8 cellular contexts compared by ENCODE assay signal in the genomic region with DNA sequence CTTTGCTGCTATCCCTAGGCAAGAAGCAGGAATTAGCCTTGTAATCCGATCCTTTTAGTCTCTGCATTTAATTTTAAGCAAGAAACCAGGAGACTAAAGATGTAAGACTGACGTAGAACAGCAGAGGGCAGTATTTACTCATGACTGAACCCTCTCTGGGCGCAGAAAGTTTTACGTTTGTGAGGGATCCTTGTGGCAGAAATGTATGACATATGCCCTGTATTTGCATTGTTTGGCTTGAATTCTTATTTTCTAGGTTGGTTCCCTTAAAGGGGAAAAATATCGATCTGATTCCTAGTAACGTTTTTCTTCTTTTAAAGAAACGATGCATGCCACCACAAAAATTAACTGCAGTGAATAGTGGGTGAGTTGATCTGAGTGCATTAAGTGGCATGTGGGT. TPM values are rescaled to one million over a fixed set of nuclear protein-coding genes. Genes with fewer than 3 reads are reported as not detected.
DNase-seq lines count a peak whose midpoint lies in the region; ATAC-seq lines count a peak whose summit lies in the region.

No MANE protein-coding gene starts in this region.

- no peak overlapping the region for H3K27ac Mint-ChIP-seq in activated CD4-positive, alpha-beta memory T cell treated with anti-CD3 and anti-CD28 coated beads, Interleukin-2, amount 10 ng/mL, durations not matched to agents 7 days and 5 days

- POLR2A ChIA-PET in activated CD4-positive, alpha-beta memory T cell treated with anti-CD3 and anti-CD28 coated beads, Interleukin-2, amount 10 ng/mL, durations not matched to agents 7 days and 5 days (lab: Charles Lee) = no interaction called here

- H3K4me3 Mint-ChIP-seq in activated CD4-positive, alpha-beta memory T cell treated with anti-CD3 and anti-CD28 coated beads, Interleukin-2, amount 10 ng/mL, durations not matched to agents 7 days and 5 days = no peak overlapping the region

- CTCF ChIA-PET in activated CD4-positive, alpha-beta memory T cell treated with anti-CD3 and anti-CD28 coated beads, Interleukin-2, amount 10 ng/mL, durations not matched to agents 7 days and 5 days (lab: Charles Lee) = interaction anchor here (0.7 to 1.9 kb wide), 2 partner anchors 8 to 350 kb away, joined by 3 to 8 read pairs; no protein-coding TSS in a partner anchor

- DNase-seq in DMS53 treated with DMSO at 0.1 percent for 48 hours (lab: John Stamatoyannopoulos, UW; ENCODE audit: unreplicated experiment) = peak; percentile 74
- peak; percentile 77 for DNase-seq in NCI-H460 (ENCODE audit: extremely low read depth, low read depth)
- DNase-seq in activated CD4-positive, alpha-beta memory T cell treated with anti-CD3 and anti-CD28 coated beads, Interleukin-2, amount 10 ng/mL, durations not matched to agents 7 days and 5 days = peak; percentile 23
- peak; percentile 85 for DNase-seq in glomerular visceral epithelial cell (ENCODE audit: extremely low spot score)
- peak; percentile 83 for DNase-seq in putamen (ENCODE audit: low spot score)
- DNase-seq in activated CD8-positive, alpha-beta memory T cell treated with anti-CD3 and anti-CD28 coated beads, Interleukin-2, amount 50 U/mL, for 4 hours = no peak

- peaks cover 48% of the 10 kb centered on the region for H3K27me3 Mint-ChIP-seq in activated CD4-positive, alpha-beta memory T cell treated with anti-CD3 and anti-CD28 coated beads, Interleukin-2, amount 10 ng/mL, durations not matched to agents 7 days and 5 days

- no peaks in the 10 kb centered on the region for H3K9me3 Mint-ChIP-seq in activated CD4-positive, alpha-beta memory T cell treated with anti-CD3 and anti-CD28 coated beads, Interleukin-2, amount 10 ng/mL, durations not matched to agents 7 days and 5 days

- ATAC-seq in GM19395 (IDR thresholded peaks at IDR 0.05; ENCODE audit: unreplicated experiment) (peak; percentile 58), HG03469 (IDR thresholded peaks at IDR 0.05; ENCODE audit: unreplicated experiment) (peak; percentile 75)

- H3K4me1 Mint-ChIP-seq in activated CD4-positive, alpha-beta memory T cell treated with anti-CD3 and anti-CD28 coated beads, Interleukin-2, amount 10 ng/mL, durations not matched to agents 7 days and 5 days = peaks cover 35% of the 10 kb centered on the region

- H3K36me3 Mint-ChIP-seq in activated CD4-positive, alpha-beta memory T cell treated with anti-CD3 and anti-CD28 coated beads, Interleukin-2, amount 10 ng/mL, durations not matched to agents 7 days and 5 days (ENCODE audit: low read depth) = no peaks in the 10 kb centered on the region

RNA-seq across cellular contexts. Expression of a gene that starts 1.3 kb away (rescaled TPM):
- total RNA-seq in NCI-H460 (2014; rRNA removed; shearing (Covaris generic)) = 11.6 and 12.3 TPM in 2 replicates
- polyA plus RNA-seq in NCI-H460 (2014; cell fraction: nucleus; rRNA removed) = 2.4 and 3.8 TPM in 2 replicates
- not detected for total RNA-seq in activated CD4-positive, alpha-beta memory T cell treated with anti-CD3 and anti-CD28 coated beads, Interleukin-2, amount 10 ng/mL, durations not matched to agents 7 days and 5 days

Comparison
In these comparisons a context has a peak if more than half of its experiments do, and no peak if none do; other contexts are left out.
1. RNA of a gene that starts 1.3 kb away (total RNA-seq): 11.6 to 12.3 TPM in NCI-H460; not detected in activated CD4-positive, alpha-beta memory T cell treated with anti-CD3 and anti-CD28 coated beads, Interleukin-2, amount 10 ng/mL, durations not matched to agents 7 days and 5 days; every median in the first group is over 10 times any median in the second.